Comparison of ENCODE assay signal across 20 cellular contexts in genomic region chr11:36493332-36493731, GRCh38.
"Had no signal": no experiment of that assay in that cellular context is flagged by ENCODE, and none has a peak within 500 bp of the region (broad histone marks: within the 10 kb centered on the region; RNA-seq: fewer than 3 reads in every experiment).

No MANE protein-coding gene starts in this region.

- H3K4me2 ChIP-seq: smooth muscle cell had no signal

- H3K4me1 Mint-ChIP-seq: endodermal cell had no signal

- H3K27ac ChIP-seq: breast epithelium, pancreas, prostate gland, transverse colon had no signal

- H3K27me3 ChIP-seq: breast epithelium, pancreas, transverse colon had no signal

- FAIRE-seq: keratinocyte had no signal

- H3K4me3 ChIP-seq: breast epithelium, pancreas, prostate gland, smooth muscle cell, transverse colon had no signal

- H3K36me3 ChIP-seq: breast epithelium had no signal

- H3K9me3 ChIP-seq: breast epithelium, pancreas, prostate gland, transverse colon had no signal

- H3K9me3 Mint-ChIP-seq: activated CD4-positive, alpha-beta memory T cell treated with anti-CD3 and anti-CD28 coated beads for 36 hours; activated CD4-positive, alpha-beta T cell treated with anti-CD3 and anti-CD28 coated beads, Interleukin-2, amount 10 ng/mL, durations not matched to agents 24 days and 14 days; activated naive CD4-positive, alpha-beta T cell treated with anti-CD3 and anti-CD28 coated beads, Interleukin-2, amount 50 U/mL, for 72 hours; activated T-cell treated with anti-CD3 and anti-CD28 coated beads, Interleukin-2, amount 50 U/mL, for 4 hours; activated T-helper 2 cell treated with anti-CD3 and anti-CD28 coated beads, Interferon-gamma antibody, Interleukin-2, Interleukin-4, amounts not matched to agents 10 μg/mL and 5 μg/mL and 100 μg/mL, durations not matched to agents 14 hours and 24 hours and 36 hours; dendritic cell treated with granulocyte-macrophage colony-stimulating factor and Interleukin-4, amounts not matched to agents 40 ng/mL and 50 ng/mL, for 4 days; endodermal cell had no signal

- H3K27ac Mint-ChIP-seq: activated CD4-positive, alpha-beta memory T cell treated with anti-CD3 and anti-CD28 coated beads for 36 hours; activated CD4-positive, alpha-beta T cell treated with anti-CD3 and anti-CD28 coated beads, Interleukin-2, amount 10 ng/mL, durations not matched to agents 24 days and 14 days; activated naive CD4-positive, alpha-beta T cell treated with anti-CD3 and anti-CD28 coated beads, Interleukin-2, amount 50 U/mL, for 72 hours; activated T-helper 2 cell treated with anti-CD3 and anti-CD28 coated beads, Interferon-gamma antibody, Interleukin-2, Interleukin-4, amounts not matched to agents 10 μg/mL and 5 μg/mL and 100 μg/mL, durations not matched to agents 14 hours and 24 hours and 36 hours; dendritic cell treated with granulocyte-macrophage colony-stimulating factor and Interleukin-4, amounts not matched to agents 40 ng/mL and 50 ng/mL, for 4 days; endodermal cell had no signal

- DNase-seq: activated CD4-positive, alpha-beta memory T cell treated with anti-CD3 and anti-CD28 coated beads for 36 hours; activated CD4-positive, CD25-positive, alpha-beta regulatory T cell treated with anti-CD3 and anti-CD28 coated beads, Interleukin-2, amount 50 U/mL, for 72 hours; activated CD8-positive, alpha-beta memory T cell treated with anti-CD3 and anti-CD28 coated beads, Interleukin-2, amount 50 U/mL, for 48 hours; activated naive CD4-positive, alpha-beta T cell; activated T-cell treated with anti-CD3 and anti-CD28 coated beads, Interleukin-2, amount 50 U/mL, for 4 hours; left cardiac atrium; left ventricle myocardium superior; pancreas; stimulated activated CD4-positive, alpha-beta T cell treated with anti-CD3 and anti-CD28 coated beads, Interleukin-1b, Interleukin-23, amount 100 ng/mL, for 48 hours; stimulated activated naive CD4-positive, alpha-beta T cell treated with Interleukin-2 at 50 U/mL for 16 hours; transverse colon had no signal

- H3K4me3 Mint-ChIP-seq: activated CD4-positive, alpha-beta memory T cell treated with anti-CD3 and anti-CD28 coated beads for 36 hours; activated CD4-positive, alpha-beta T cell treated with anti-CD3 and anti-CD28 coated beads, Interleukin-2, amount 10 ng/mL, durations not matched to agents 24 days and 14 days; activated T-cell treated with anti-CD3 and anti-CD28 coated beads, Interleukin-2, amount 50 U/mL, for 4 hours; dendritic cell treated with granulocyte-macrophage colony-stimulating factor and Interleukin-4, amounts not matched to agents 40 ng/mL and 50 ng/mL, for 4 days; endodermal cell had no signal

- H3K4me1 ChIP-seq: breast epithelium, pancreas, prostate gland, transverse colon had no signal

- H3K27me3 Mint-ChIP-seq: activated CD4-positive, alpha-beta memory T cell treated with anti-CD3 and anti-CD28 coated beads for 36 hours; activated CD4-positive, alpha-beta T cell treated with anti-CD3 and anti-CD28 coated beads, Interleukin-2, amount 10 ng/mL, durations not matched to agents 24 days and 14 days; dendritic cell treated with granulocyte-macrophage colony-stimulating factor and Interleukin-4, amounts not matched to agents 40 ng/mL and 50 ng/mL, for 4 days had no signal
